Comparison of ENCODE assay signal across 8 cellular contexts in the genomic region with DNA sequence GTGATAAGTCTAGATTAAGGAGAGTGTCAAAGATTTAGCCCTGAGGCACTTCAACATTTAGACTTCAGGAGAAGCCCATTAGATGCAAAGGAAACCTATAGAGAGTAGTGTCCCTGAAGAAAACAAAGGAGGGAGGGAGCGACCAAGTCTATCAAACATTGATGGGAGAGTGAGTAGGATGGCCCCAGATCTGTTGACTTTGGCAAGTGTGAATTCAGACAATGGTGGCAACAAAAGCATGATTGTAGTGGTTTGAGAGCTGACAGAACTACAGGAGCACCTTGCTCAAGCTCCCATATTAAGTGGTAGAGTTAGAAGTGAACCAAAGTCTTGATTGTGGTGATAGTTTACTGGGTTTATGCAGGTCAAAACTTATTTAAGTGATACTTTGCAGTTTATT. TPM values are rescaled to one million over a fixed set of nuclear protein-coding genes. Genes with fewer than 3 reads are reported as not detected.
A peak's percentile ranks its signal among the peaks of the same experiment; 100 is the strongest.
DNase-seq lines count a peak whose midpoint lies in the region; FAIRE-seq and TF ChIP-seq lines count a peak whose summit lies in the region.

No MANE protein-coding gene starts in this region.

- TF ChIP-seq CTCF in keratinocyte (optimal IDR thresholded peaks at IDR 0.05 in 1 of 3, IDR thresholded peaks at IDR 0.05 in 1 of 3, conservative IDR thresholded peaks at IDR 0.05 in 1 of 3; ENCODE audit: extremely low read depth in 1 of 3, insufficient read depth in 2 of 3, low read length in 3 of 3) (no peak), suprapubic skin (IDR thresholded peaks at IDR 0.05) (no peak), RWPE1 (conservative IDR thresholded peaks at IDR 0.05; ENCODE audit: low read depth) (no peak), GM13976 (IDR thresholded peaks at IDR 0.05; ENCODE audit: borderline replicate concordance, control extremely low read depth, extremely low read depth, insufficient read depth, missing control alignments) (no peak)

- no peaks in the 10 kb centered on the region for H3K27me3 ChIP-seq in keratinocyte (ENCODE audit: control insufficient read depth, extremely low read depth, insufficient read depth, low read length)
- H3K27me3 ChIP-seq in suprapubic skin, result no peaks in the 10 kb centered on the region

- peaks cover 37% of the 10 kb centered on the region for H3K79me2 ChIP-seq in keratinocyte (ENCODE audit: control insufficient read depth, insufficient read depth, low read length)

- peak overlapping the region; percentile 98 for H3K9ac ChIP-seq in keratinocyte (ENCODE audit: control insufficient read depth, extremely low read depth, insufficient read depth, low read length)

- H3K4me3 ChIP-seq in keratinocyte (ENCODE audit: control insufficient read depth in 2 of 3, extremely low read depth in 1 of 3, insufficient read depth in 2 of 3, low read depth in 1 of 3, low read length in 3 of 3), result peak overlapping the region; percentile 62 to 89 (median 87)
- peak overlapping the region; percentile 71 for H3K4me3 ChIP-seq in suprapubic skin

- H3K36me3 ChIP-seq in keratinocyte (ENCODE audit: control insufficient read depth in 2 of 2, extremely low read depth in 1 of 2, insufficient read depth in 2 of 2, low read length in 2 of 2) (peaks cover 0 to 10% of the 10 kb centered on the region in 2 experiments), suprapubic skin (peaks cover under 1% of the 10 kb centered on the region)

- no peak for TF ChIP-seq EP300 in suprapubic skin (IDR thresholded peaks at IDR 0.05)

- no peak for FAIRE-seq in keratinocyte (lab: Jason Lieb, UNC)

- in situ Hi-C loops in GM13976 (cut with MboI; ENCODE audit: low sequenced_read_pairs, unreplicated experiment), result no loop called here

- peak overlapping the region; percentile 12 for H3K27ac Mint-ChIP-seq in activated CD4-positive, alpha-beta T cell treated with anti-CD3 and anti-CD28 coated beads, Interleukin-2, amount 10 ng/mL, durations not matched to agents 24 days and 14 days
- peak overlapping the region; percentile 24 for H3K27ac Mint-ChIP-seq in activated T-helper 2 cell treated with anti-CD3 and anti-CD28 coated beads, Interferon-gamma antibody, Interleukin-2, Interleukin-4, amounts not matched to agents 10 μg/mL and 5 μg/mL and 100 μg/mL, durations not matched to agents 14 hours and 24 hours and 36 hours

- peak overlapping the region; percentile 92 for H3K4me3 Mint-ChIP-seq in activated CD4-positive, alpha-beta T cell treated with anti-CD3 and anti-CD28 coated beads, Interleukin-2, amount 10 ng/mL, durations not matched to agents 24 days and 14 days
- H3K4me3 Mint-ChIP-seq in activated T-helper 2 cell treated with anti-CD3 and anti-CD28 coated beads, Interferon-gamma antibody, Interleukin-2, Interleukin-4, amounts not matched to agents 10 μg/mL and 5 μg/mL and 100 μg/mL, durations not matched to agents 14 hours and 24 hours and 36 hours (ENCODE audit: low read depth), result peak overlapping the region; percentile 91

- H3K4me1 Mint-ChIP-seq in activated CD4-positive, alpha-beta T cell treated with anti-CD3 and anti-CD28 coated beads, Interleukin-2, amount 10 ng/mL, durations not matched to agents 24 days and 14 days, result peaks cover 58% of the 10 kb centered on the region
- H3K4me1 Mint-ChIP-seq in activated T-helper 2 cell treated with anti-CD3 and anti-CD28 coated beads, Interferon-gamma antibody, Interleukin-2, Interleukin-4, amounts not matched to agents 10 μg/mL and 5 μg/mL and 100 μg/mL, durations not matched to agents 14 hours and 24 hours and 36 hours (ENCODE audit: low read depth), result peaks cover 58% of the 10 kb centered on the region

- POLR2A ChIA-PET in RWPE1 (lab: Yijun Ruan, JAX; ENCODE audit: low non-redundant PET), result interaction anchor here (1.8 kb wide), 1 partner anchor 13 kb away, joined by 4 read pairs; the partner anchor contains the start of gene PRR3

- H3K36me3 Mint-ChIP-seq in activated CD4-positive, alpha-beta T cell treated with anti-CD3 and anti-CD28 coated beads, Interleukin-2, amount 10 ng/mL, durations not matched to agents 24 days and 14 days (ENCODE audit: low read depth), result peaks cover 27% of the 10 kb centered on the region
- H3K36me3 Mint-ChIP-seq in activated T-helper 2 cell treated with anti-CD3 and anti-CD28 coated beads, Interferon-gamma antibody, Interleukin-2, Interleukin-4, amounts not matched to agents 10 μg/mL and 5 μg/mL and 100 μg/mL, durations not matched to agents 14 hours and 24 hours and 36 hours (ENCODE audit: low read depth), result peaks cover 32% of the 10 kb centered on the region

- 71% methylated on average over 1 of the region's 1 CpG for WGBS in suprapubic skin

- peak overlapping the region; percentile 80 for H3K4me2 ChIP-seq in keratinocyte (ENCODE audit: control insufficient read depth, extremely low read depth, insufficient read depth, low read depth, low read length)

- peaks cover 12% of the 10 kb centered on the region for H4K20me1 ChIP-seq in keratinocyte (ENCODE audit: control insufficient read depth, extremely low read depth, insufficient read depth, low read length)

- H3K9me3 ChIP-seq in keratinocyte (ENCODE audit: control insufficient read depth, low read depth, low read length), result no peaks in the 10 kb centered on the region
- no peaks in the 10 kb centered on the region for H3K9me3 ChIP-seq in suprapubic skin

- no peak for TF ChIP-seq POLR2A in suprapubic skin (IDR thresholded peaks at IDR 0.05)

- H3K4me1 ChIP-seq in keratinocyte (ENCODE audit: control insufficient read depth, extremely low read depth, insufficient read depth, low read length), result peaks cover 19% of the 10 kb centered on the region
- peaks cover 37% of the 10 kb centered on the region for H3K4me1 ChIP-seq in suprapubic skin

- no peaks in the 10 kb centered on the region for H3K9me3 Mint-ChIP-seq in activated CD4-positive, alpha-beta T cell treated with anti-CD3 and anti-CD28 coated beads, Interleukin-2, amount 10 ng/mL, durations not matched to agents 24 days and 14 days
- H3K9me3 Mint-ChIP-seq in activated T-helper 2 cell treated with anti-CD3 and anti-CD28 coated beads, Interferon-gamma antibody, Interleukin-2, Interleukin-4, amounts not matched to agents 10 μg/mL and 5 μg/mL and 100 μg/mL, durations not matched to agents 14 hours and 24 hours and 36 hours, result no peaks in the 10 kb centered on the region

- H3K9me1 ChIP-seq in keratinocyte (ENCODE audit: control insufficient read depth, extremely low read depth, insufficient read depth, low read length), result no peaks in the 10 kb centered on the region

- H2AFZ ChIP-seq in keratinocyte (ENCODE audit: control insufficient read depth, low read length), result peak overlapping the region; percentile 99

- no peaks in the 10 kb centered on the region for H3K27me3 Mint-ChIP-seq in activated CD4-positive, alpha-beta T cell treated with anti-CD3 and anti-CD28 coated beads, Interleukin-2, amount 10 ng/mL, durations not matched to agents 24 days and 14 days
- H3K27me3 Mint-ChIP-seq in activated T-helper 2 cell treated with anti-CD3 and anti-CD28 coated beads, Interferon-gamma antibody, Interleukin-2, Interleukin-4, amounts not matched to agents 10 μg/mL and 5 μg/mL and 100 μg/mL, durations not matched to agents 14 hours and 24 hours and 36 hours (ENCODE audit: low read depth), result no peaks in the 10 kb centered on the region

- intact Hi-C loops in activated CD4-positive, alpha-beta T cell treated with anti-CD3 and anti-CD28 coated beads, Interleukin-2, amount 10 ng/mL, durations not matched to agents 24 days and 14 days (cut with micrococcal nuclease), result loop anchor here (2.0 kb wide), 2 partner anchors 77 to 147 kb away; partner anchors contain the start of genes C6orf136 and MDC1
- intact Hi-C loops in activated T-helper 2 cell treated with anti-CD3 and anti-CD28 coated beads, Interferon-gamma antibody, Interleukin-2, Interleukin-4, amounts not matched to agents 10 μg/mL and 5 μg/mL and 100 μg/mL, durations not matched to agents 14 hours and 24 hours and 36 hours (cut with micrococcal nuclease), result loop anchor here (5.0 to 10.0 kb wide), 2 partner anchors 147 to 245 kb away; partner anchors contain the start of genes MDC1 and TRIM39

- H3K27ac ChIP-seq in keratinocyte (ENCODE audit: control insufficient read depth, insufficient read depth, low read length) (peak overlapping the region; percentile 97), suprapubic skin (peak overlapping the region; percentile 94), RWPE1 (no peak overlapping the region)

- dilution Hi-C loops in keratinocyte (cut with MboI; ENCODE audit: extremely low pct_ligation_motif_present, low sequenced_read_pairs), result no loop called here

- CTCF ChIA-PET in RWPE1 (lab: Yijun Ruan, JAX), result interaction anchor here (0.6 to 1.0 kb wide), 5 partner anchors 17 to 356 kb away, joined by 3 to 4 read pairs (median 3); no protein-coding TSS in a partner anchor

- no peak for DNase-seq in activated CD4-positive, alpha-beta T cell treated with anti-CD3 and anti-CD28 coated beads, Interleukin-2, amount 10 ng/mL, durations not matched to agents 24 days and 14 days
- DNase-seq in activated CD4-positive, alpha-beta T cell treated with anti-CD3 and anti-CD28 coated beads for 48 hours, result no peak
- DNase-seq in activated T-helper 2 cell treated with anti-CD3 and anti-CD28 coated beads, Interferon-gamma antibody, Interleukin-2, Interleukin-4, amounts not matched to agents 10 μg/mL and 5 μg/mL and 100 μg/mL, durations not matched to agents 14 hours and 24 hours and 36 hours (ENCODE audit: low spot score), result no peak
- DNase-seq in keratinocyte (ENCODE audit: low read depth, low spot score), result no peak
- no peak for DNase-seq in suprapubic skin (ENCODE audit: low spot score in 2 of 2)
- no peak for DNase-seq in RWPE1 (ENCODE audit: low spot score)
- DNase-seq in glomerular visceral epithelial cell (ENCODE audit: extremely low spot score), result no peak
- no peak for DNase-seq in GM13976 (ENCODE audit: low spot score)

RNA-seq across cellular contexts. Expression of gene ABCF1, which starts 1.0 kb away (rescaled TPM):
- 123 and 125 TPM in 2 replicates for total RNA-seq in activated CD4-positive, alpha-beta T cell treated with anti-CD3 and anti-CD28 coated beads, Interleukin-2, amount 10 ng/mL, durations not matched to agents 24 days and 14 days
- total RNA-seq in activated T-helper 2 cell treated with anti-CD3 and anti-CD28 coated beads, Interferon-gamma antibody, Interleukin-2, Interleukin-4, amounts not matched to agents 10 μg/mL and 5 μg/mL and 100 μg/mL, durations not matched to agents 14 hours and 24 hours and 36 hours, result 102 and 112 TPM in 2 replicates
- 22.6 to 67.1 TPM (median 30.0 TPM) in 3 replicates for polyA plus RNA-seq in keratinocyte
- polyA plus RNA-seq in keratinocyte (2011; ENCODE audit: low read depth), result 76.5 TPM
- 33.9 and 38.8 TPM in 2 replicates for polyA plus RNA-seq in keratinocyte (2011; cell fraction: cytosol; rRNA removed)
- polyA plus RNA-seq in keratinocyte (2011; cell fraction: nucleus; rRNA removed), result 64.3 and 73.5 TPM in 2 replicates
- polyA plus RNA-seq in keratinocyte (2012; ENCODE audit: low replicate concordance), result 47.7 and 85.8 TPM in 2 replicates
- polyA minus RNA-seq in keratinocyte, result 49.7 to 96.2 TPM (median 62.8 TPM) in 3 replicates
- polyA minus RNA-seq in keratinocyte (2011; cell fraction: cytosol; rRNA and poly(A)+ RNA removed), result 42.6 TPM
- 31.0 and 46.8 TPM in 2 replicates for polyA minus RNA-seq in keratinocyte (2011; cell fraction: nucleus; rRNA and poly(A)+ RNA removed)
- total RNA-seq in suprapubic skin, result 10 to 100 TPM; 41.7 to 46.4 (median 45.0) TPM

RNA-seq across cellular contexts. Expression of gene PRR3, which starts 13.2 kb away (rescaled TPM):
- 38.2 and 39.7 TPM in 2 replicates for total RNA-seq in activated CD4-positive, alpha-beta T cell treated with anti-CD3 and anti-CD28 coated beads, Interleukin-2, amount 10 ng/mL, durations not matched to agents 24 days and 14 days
- total RNA-seq in activated T-helper 2 cell treated with anti-CD3 and anti-CD28 coated beads, Interferon-gamma antibody, Interleukin-2, Interleukin-4, amounts not matched to agents 10 μg/mL and 5 μg/mL and 100 μg/mL, durations not matched to agents 14 hours and 24 hours and 36 hours, result 35.0 and 36.6 TPM in 2 replicates
- 5.4 to 6.4 TPM (median 6.1 TPM) in 3 replicates for polyA plus RNA-seq in keratinocyte
- polyA plus RNA-seq in keratinocyte (2011; ENCODE audit: low read depth), result 1.1 TPM
- polyA plus RNA-seq in keratinocyte (2011; cell fraction: cytosol; rRNA removed), result 3.5 and 4.5 TPM in 2 replicates
- 6.2 and 7.6 TPM in 2 replicates for polyA plus RNA-seq in keratinocyte (2011; cell fraction: nucleus; rRNA removed)
- polyA plus RNA-seq in keratinocyte (2012; ENCODE audit: low replicate concordance), result 3.2 and 3.7 TPM in 2 replicates
- polyA minus RNA-seq in keratinocyte, result 3.3 to 6.2 TPM (median 3.8 TPM) in 3 replicates
- polyA minus RNA-seq in keratinocyte (2011; cell fraction: cytosol; rRNA and poly(A)+ RNA removed), result 1.7 TPM
- 1.2 and 3.3 TPM in 2 replicates for polyA minus RNA-seq in keratinocyte (2011; cell fraction: nucleus; rRNA and poly(A)+ RNA removed)
- 10 to 100 TPM in 1 of 4 donors, 1 to 10 TPM in 3; 5.5 to 10.6 (median 9.0) TPM for total RNA-seq in suprapubic skin

RNA-seq across cellular contexts. Expression of gene GNL1, which starts 14.0 kb away (rescaled TPM):
- total RNA-seq in activated CD4-positive, alpha-beta T cell treated with anti-CD3 and anti-CD28 coated beads, Interleukin-2, amount 10 ng/mL, durations not matched to agents 24 days and 14 days, result 80.9 and 93.0 TPM in 2 replicates
- 79.8 and 88.2 TPM in 2 replicates for total RNA-seq in activated T-helper 2 cell treated with anti-CD3 and anti-CD28 coated beads, Interferon-gamma antibody, Interleukin-2, Interleukin-4, amounts not matched to agents 10 μg/mL and 5 μg/mL and 100 μg/mL, durations not matched to agents 14 hours and 24 hours and 36 hours
- 28.7 to 48.2 TPM (median 39.5 TPM) in 3 replicates for polyA plus RNA-seq in keratinocyte
- 18.9 TPM for polyA plus RNA-seq in keratinocyte (2011; ENCODE audit: low read depth)
- polyA plus RNA-seq in keratinocyte (2011; cell fraction: cytosol; rRNA removed), result 26.5 and 27.8 TPM in 2 replicates
- 42.7 and 54.1 TPM in 2 replicates for polyA plus RNA-seq in keratinocyte (2011; cell fraction: nucleus; rRNA removed)
- polyA plus RNA-seq in keratinocyte (2012; ENCODE audit: low replicate concordance), result 33.2 and 40.0 TPM in 2 replicates
- polyA minus RNA-seq in keratinocyte, result 31.7 to 47.3 TPM (median 36.9 TPM) in 3 replicates
- 28.2 TPM for polyA minus RNA-seq in keratinocyte (2011; cell fraction: cytosol; rRNA and poly(A)+ RNA removed)
- polyA minus RNA-seq in keratinocyte (2011; cell fraction: nucleus; rRNA and poly(A)+ RNA removed), result 13.8 and 28.8 TPM in 2 replicates
- total RNA-seq in suprapubic skin, result 10 to 100 TPM; 33.9 to 58.9 (median 38.9) TPM

RNA-seq across cellular contexts. Expression of gene PPP1R10, which starts 46.8 kb away (rescaled TPM):
- total RNA-seq in activated CD4-positive, alpha-beta T cell treated with anti-CD3 and anti-CD28 coated beads, Interleukin-2, amount 10 ng/mL, durations not matched to agents 24 days and 14 days, result 106 and 107 TPM in 2 replicates
- total RNA-seq in activated T-helper 2 cell treated with anti-CD3 and anti-CD28 coated beads, Interferon-gamma antibody, Interleukin-2, Interleukin-4, amounts not matched to agents 10 μg/mL and 5 μg/mL and 100 μg/mL, durations not matched to agents 14 hours and 24 hours and 36 hours, result 96.7 and 102 TPM in 2 replicates
- polyA plus RNA-seq in keratinocyte, result 25.3 to 36.6 TPM (median 30.0 TPM) in 3 replicates
- polyA plus RNA-seq in keratinocyte (2011; ENCODE audit: low read depth), result 40.6 TPM
- polyA plus RNA-seq in keratinocyte (2011; cell fraction: cytosol; rRNA removed), result 13.9 and 24.0 TPM in 2 replicates
- 104 and 135 TPM in 2 replicates for polyA plus RNA-seq in keratinocyte (2011; cell fraction: nucleus; rRNA removed)
- 25.5 and 44.1 TPM in 2 replicates for polyA plus RNA-seq in keratinocyte (2012; ENCODE audit: low replicate concordance)
- polyA minus RNA-seq in keratinocyte, result 43.2 to 78.2 TPM (median 76.0 TPM) in 3 replicates
- 21.7 TPM for polyA minus RNA-seq in keratinocyte (2011; cell fraction: cytosol; rRNA and poly(A)+ RNA removed)
- polyA minus RNA-seq in keratinocyte (2011; cell fraction: nucleus; rRNA and poly(A)+ RNA removed), result 79.1 and 175 TPM in 2 replicates
- total RNA-seq in suprapubic skin, result 10 to 100 TPM; 27.2 to 68.2 (median 46.7) TPM

RNA-seq across cellular contexts. Expression of gene MRPS18B, which starts 47.4 kb away (rescaled TPM):
- 79.4 and 83.6 TPM in 2 replicates for total RNA-seq in activated CD4-positive, alpha-beta T cell treated with anti-CD3 and anti-CD28 coated beads, Interleukin-2, amount 10 ng/mL, durations not matched to agents 24 days and 14 days
- total RNA-seq in activated T-helper 2 cell treated with anti-CD3 and anti-CD28 coated beads, Interferon-gamma antibody, Interleukin-2, Interleukin-4, amounts not matched to agents 10 μg/mL and 5 μg/mL and 100 μg/mL, durations not matched to agents 14 hours and 24 hours and 36 hours, result 71.9 and 74.9 TPM in 2 replicates
- 55.0 to 74.6 TPM (median 59.8 TPM) in 3 replicates for polyA plus RNA-seq in keratinocyte
- polyA plus RNA-seq in keratinocyte (2011; ENCODE audit: low read depth), result 35.4 TPM
- polyA plus RNA-seq in keratinocyte (2011; cell fraction: cytosol; rRNA removed), result 53.6 and 56.9 TPM in 2 replicates
- polyA plus RNA-seq in keratinocyte (2011; cell fraction: nucleus; rRNA removed), result 48.9 and 52.9 TPM in 2 replicates
- polyA plus RNA-seq in keratinocyte (2012; ENCODE audit: low replicate concordance), result 44.2 and 47.0 TPM in 2 replicates
- polyA minus RNA-seq in keratinocyte, result 37.1 to 54.6 TPM (median 42.7 TPM) in 3 replicates
- 23.8 TPM for polyA minus RNA-seq in keratinocyte (2011; cell fraction: cytosol; rRNA and poly(A)+ RNA removed)
- 18.6 and 29.6 TPM in 2 replicates for polyA minus RNA-seq in keratinocyte (2011; cell fraction: nucleus; rRNA and poly(A)+ RNA removed)
- 10 to 100 TPM; 48.1 to 85.7 (median 62.4) TPM for total RNA-seq in suprapubic skin
